20 cellular contexts compared by ENCODE assay signal in genomic region chr2:237977380-237977779, GRCh38. TPM values are rescaled to one million over a fixed set of nuclear protein-coding genes. Genes with fewer than 3 reads are reported as not detected.
DNase-seq lines count a peak whose midpoint lies in the region; ATAC-seq and TF ChIP-seq lines count a peak whose summit lies in the region.
"Had no signal": no experiment of that assay in that cellular context is flagged by ENCODE, and none has a peak within 500 bp of the region (broad histone marks: within the 10 kb centered on the region; RNA-seq: fewer than 3 reads in every experiment).

No MANE protein-coding gene starts in this region.

- no peaks in the 10 kb centered on the region for H3K27me3 Mint-ChIP-seq in activated T-cell treated with anti-CD3 and anti-CD28 coated beads, Interleukin-2, amount 50 U/mL, for 24 hours
- H3K27me3 Mint-ChIP-seq in central memory CD8-positive, alpha-beta T cell, result no peaks in the 10 kb centered on the region
- no peaks in the 10 kb centered on the region for H3K27me3 Mint-ChIP-seq in stimulated activated naive B cell treated with anti-CD40 and anti-IgM and Interleukin-4, amounts not matched to agents 10 μg/mL and 1 μg/mL and 100 μg/mL, for 72 hours

- ATAC-seq in central memory CD8-positive, alpha-beta T cell (replicated peaks; ENCODE audit: extremely low read depth, poor library complexity, severe bottlenecking), result no peak
- ATAC-seq in stimulated activated naive B cell treated with anti-CD40 and anti-IgM and Interleukin-4, amounts not matched to agents 10 μg/mL and 1 μg/mL and 100 μg/mL, for 72 hours (replicated peaks), result peak; percentile 72 to 80
- ATAC-seq in GM21367 (IDR thresholded peaks at IDR 0.05; ENCODE audit: unreplicated experiment), result no peak
- no peak for ATAC-seq in left ventricle myocardium superior
- ATAC-seq: A549, foreskin keratinocyte, left cardiac atrium had no signal

- TF ChIP-seq POLR2A in NB4 (IDR thresholded peaks at IDR 0.05; ENCODE audit: extremely low read depth, insufficient read length), result no peak

- no peak overlapping the region for H3K4me3 Mint-ChIP-seq in activated T-cell treated with anti-CD3 and anti-CD28 coated beads, Interleukin-2, amount 50 U/mL, for 24 hours
- no peak overlapping the region for H3K4me3 Mint-ChIP-seq in central memory CD8-positive, alpha-beta T cell
- H3K4me3 Mint-ChIP-seq in stimulated activated naive B cell treated with anti-CD40 and anti-IgM and Interleukin-4, amounts not matched to agents 10 μg/mL and 1 μg/mL and 100 μg/mL, for 72 hours, result peak overlapping the region in 1 of 2 donors; percentile 2

- intact Hi-C loops in left ventricle myocardium superior (cut with micrococcal nuclease), result no loop called here

- H3K4me1 Mint-ChIP-seq in activated T-cell treated with anti-CD3 and anti-CD28 coated beads, Interleukin-2, amount 50 U/mL, for 24 hours (ENCODE audit: low read depth), result peaks cover 47% of the 10 kb centered on the region
- H3K4me1 Mint-ChIP-seq in central memory CD8-positive, alpha-beta T cell, result peaks cover 56% of the 10 kb centered on the region
- H3K4me1 Mint-ChIP-seq in stimulated activated naive B cell treated with anti-CD40 and anti-IgM and Interleukin-4, amounts not matched to agents 10 μg/mL and 1 μg/mL and 100 μg/mL, for 72 hours, result peaks cover 27 to 58% of the 10 kb centered on the region in 2 donors

- H3K36me3 Mint-ChIP-seq in activated T-cell treated with anti-CD3 and anti-CD28 coated beads, Interleukin-2, amount 50 U/mL, for 24 hours (ENCODE audit: low read depth), result peaks cover 75% of the 10 kb centered on the region
- peaks cover 18% of the 10 kb centered on the region for H3K36me3 Mint-ChIP-seq in central memory CD8-positive, alpha-beta T cell (ENCODE audit: insufficient read depth)
- peaks cover 35 to 56% of the 10 kb centered on the region in 2 donors for H3K36me3 Mint-ChIP-seq in stimulated activated naive B cell treated with anti-CD40 and anti-IgM and Interleukin-4, amounts not matched to agents 10 μg/mL and 1 μg/mL and 100 μg/mL, for 72 hours

- H3K9me3 Mint-ChIP-seq in activated T-cell treated with anti-CD3 and anti-CD28 coated beads, Interleukin-2, amount 50 U/mL, for 24 hours, result no peaks in the 10 kb centered on the region
- H3K9me3 Mint-ChIP-seq in central memory CD8-positive, alpha-beta T cell, result no peaks in the 10 kb centered on the region
- H3K9me3 Mint-ChIP-seq in stimulated activated naive B cell treated with anti-CD40 and anti-IgM and Interleukin-4, amounts not matched to agents 10 μg/mL and 1 μg/mL and 100 μg/mL, for 72 hours, result no peaks in the 10 kb centered on the region

- peak overlapping the region; percentile 13 for H3K27ac Mint-ChIP-seq in activated T-cell treated with anti-CD3 and anti-CD28 coated beads, Interleukin-2, amount 50 U/mL, for 24 hours
- H3K27ac Mint-ChIP-seq in central memory CD8-positive, alpha-beta T cell (ENCODE audit: low read depth), result peak overlapping the region; percentile 56
- no peak overlapping the region for H3K27ac Mint-ChIP-seq in stimulated activated naive B cell treated with anti-CD40 and anti-IgM and Interleukin-4, amounts not matched to agents 10 μg/mL and 1 μg/mL and 100 μg/mL, for 72 hours

- H3K4me3 ChIP-seq in NB4 (ENCODE audit: low read depth, low read length), result no peak overlapping the region
- H3K4me3 ChIP-seq: A549, coronary artery, MG63, transverse colon had no signal

- DNase-seq in activated T-cell treated with anti-CD3 and anti-CD28 coated beads, Interleukin-2, amount 50 U/mL, for 24 hours, result peak; percentile 20
- DNase-seq in activated T-cell treated with anti-CD3 and anti-CD28 coated beads for 4 hours, result no peak
- peak; percentile 63 for DNase-seq in NB4 (ENCODE audit: low read depth)
- no peak for DNase-seq in central memory CD8-positive, alpha-beta T cell (ENCODE audit: low spot score in 2 of 2)
- no peak for DNase-seq in stimulated activated naive B cell treated with anti-CD40 and anti-IgM and Interleukin-4, amounts not matched to agents 10 μg/mL and 1 μg/mL and 100 μg/mL, for 72 hours
- no peak for DNase-seq in left ventricle myocardium superior
- no peak for DNase-seq in NCI-H526 (lab: John Stamatoyannopoulos, UW)
- DNase-seq: activated naive CD4-positive, alpha-beta T cell; DMS153; foreskin keratinocyte; left cardiac atrium; MG63; NCI-H187; retina; SIG-M5; stimulated activated naive CD4-positive, alpha-beta T cell; transverse colon had no signal

- TF ChIP-seq CTCF in NB4 (IDR thresholded peaks at IDR 0.05; ENCODE audit: low read depth, low read length), result no peak

RNA-seq across cellular contexts. Expression of gene UBE2F, which starts 10.6 kb away (rescaled TPM):
- total RNA-seq in left ventricle myocardium superior, result 67.7 TPM

Comparison
In these comparisons a context has a peak if more than half of its experiments do, and no peak if none do; other contexts are left out.
1. DNase-seq: peak in activated T-cell treated with anti-CD3 and anti-CD28 coated beads, Interleukin-2, amount 50 U/mL, for 24 hours (single experiment) and NB4 (single experiment); none in activated T-cell treated with anti-CD3 and anti-CD28 coated beads for 4 hours (single experiment), central memory CD8-positive, alpha-beta T cell (0 of 2), stimulated activated naive B cell treated with anti-CD40 and anti-IgM and Interleukin-4, amounts not matched to agents 10 μg/mL and 1 μg/mL and 100 μg/mL, for 72 hours (single experiment), left ventricle myocardium superior (single experiment) and NCI-H526 (0 of 2).
2. ATAC-seq: peak in stimulated activated naive B cell treated with anti-CD40 and anti-IgM and Interleukin-4, amounts not matched to agents 10 μg/mL and 1 μg/mL and 100 μg/mL, for 72 hours (2 of 2); none in central memory CD8-positive, alpha-beta T cell (single experiment), GM21367 (single experiment) and left ventricle myocardium superior (single experiment).